Comparison of ENCODE assay signal across 14 cellular contexts in the genomic region with DNA sequence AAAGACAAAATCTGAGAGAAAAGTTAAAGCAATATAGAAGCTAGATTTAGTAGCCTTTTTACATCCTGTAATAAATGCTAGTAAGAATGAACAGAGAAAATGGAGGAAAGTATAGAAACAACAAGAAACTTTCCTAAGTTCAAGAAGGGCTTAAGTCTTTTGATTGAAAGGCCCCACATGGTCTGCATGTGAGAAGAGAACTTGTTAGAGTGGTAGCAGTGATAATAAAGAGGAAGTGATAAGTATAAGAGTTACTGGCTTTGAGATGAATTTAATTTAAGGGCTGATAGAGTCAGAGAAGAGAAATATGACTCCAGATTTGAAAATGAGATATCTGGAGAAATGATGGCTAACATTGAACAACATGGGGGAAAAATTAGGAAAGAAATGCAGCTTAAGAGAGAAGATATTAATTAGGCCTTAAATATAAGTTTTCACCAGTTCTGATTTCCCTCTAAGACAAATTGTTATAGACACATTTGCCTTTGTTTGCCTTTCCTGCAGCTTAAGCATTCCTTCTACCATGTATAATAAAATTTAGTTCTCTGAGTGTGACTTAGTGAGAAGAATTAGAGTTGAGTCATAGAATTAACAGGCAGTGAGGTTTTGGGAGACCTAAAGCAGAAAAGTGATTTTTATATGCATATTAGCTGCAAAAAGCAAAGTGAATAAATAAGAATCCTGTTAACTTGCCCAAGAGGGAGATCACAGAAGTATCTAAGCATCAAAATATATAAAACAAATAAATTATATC. TPM values are rescaled to one million over a fixed set of nuclear protein-coding genes. Genes with fewer than 3 reads are reported as not detected.
A peak's percentile ranks its signal among the peaks of the same experiment; 100 is the strongest.
DNase-seq lines count a peak whose midpoint lies in the region; ATAC-seq, FAIRE-seq and TF ChIP-seq lines count a peak whose summit lies in the region.
"Had no signal": no experiment of that assay in that cellular context is flagged by ENCODE, and none has a peak within 500 bp of the region (broad histone marks: within the 10 kb centered on the region; RNA-seq: fewer than 3 reads in every experiment).

No MANE protein-coding gene starts in this region.

- in situ Hi-C loops in GM12878 (cut with MboI), result no loop called here

- BruUV-seq in GM12878 (replicated peaks; lab: Mats Ljungman, UMichigan), result TSS peak; percentile 6

- peak overlapping the region; percentile 44; the same call in 1 of the 2 replicates for H3K27ac ChIP-seq in GM12878 (ENCODE audit: control insufficient read depth, insufficient read depth)

- no peak overlapping the region for H3K9ac ChIP-seq in GM12878 (ENCODE audit: control insufficient read depth, insufficient read depth, low read length)

- no peaks in the 10 kb centered on the region for H3K27me3 ChIP-seq in GM12878 (replicated peaks in 1 of 2; ENCODE audit: control insufficient read depth in 2 of 2, insufficient read depth in 2 of 2, low read length in 1 of 2)

- CTCF ChIA-PET in GM12878 (lab: Yijun Ruan, JAX), result interaction anchor here (0.9 to 1.1 kb wide), 2 partner anchors 33 to 74 kb away, joined by 3 read pairs; no protein-coding TSS in a partner anchor

- no peak for TF ChIP-seq CTCF in GM12878 (IDR thresholded peaks at IDR 0.05 in 2 of 3, conservative IDR thresholded peaks at IDR 0.05 in 1 of 3; ENCODE audit: control insufficient read depth in 2 of 3, extremely low read depth in 1 of 3, insufficient read depth in 1 of 3, low read depth in 3 of 3, low read length in 3 of 3)

- RAD21 ChIA-PET in GM12878 (lab: Charles Lee; ENCODE audit: unreplicated experiment), result interaction anchor here (1.5 kb wide), 1 partner anchor 75 kb away, joined by 4 read pairs; no protein-coding TSS in a partner anchor

- SMC1A ChIA-PET in GM12878 (lab: Charles Lee; ENCODE audit: uncharacterized antibody, unreplicated experiment), result interaction anchor here (0.6 to 1.6 kb wide), 8 partner anchors 9 to 144 kb away, joined by 3 to 6 read pairs (median 4); no protein-coding TSS in a partner anchor

- H4K20me1 ChIP-seq in GM12878 (ENCODE audit: control insufficient read depth, insufficient read depth), result no peaks in the 10 kb centered on the region; the same call in none of the 2 replicates

- TF ChIP-seq EP300 in GM12878 (IDR thresholded peaks at IDR 0.05; ENCODE audit: borderline replicate concordance in 1 of 2, control insufficient read depth in 1 of 2, low read depth in 2 of 2, low read length in 2 of 2), result no peak

- no peak overlapping the region for H3K4me3 ChIP-seq in GM12878

- no peaks in the 10 kb centered on the region for H3K9me3 ChIP-seq in GM12878 (replicated peaks; ENCODE audit: control insufficient read depth, insufficient read depth, low read length)

- ATAC-seq in GM18867 (IDR thresholded peaks at IDR 0.05; ENCODE audit: unreplicated experiment), result peak; percentile 38
- peak; percentile 68 for ATAC-seq in GM12878
- no peak for ATAC-seq in left lobe of liver

- peaks cover 34% of the 10 kb centered on the region for H3K4me1 ChIP-seq in GM12878 (ENCODE audit: control insufficient read depth, insufficient read depth, low read length)

- peaks cover 90% of the 10 kb centered on the region for H3K79me2 ChIP-seq in GM12878 (ENCODE audit: control insufficient read depth, insufficient read depth, low read length)

- no peak for TF ChIP-seq RAD21 in GM12878 (IDR thresholded peaks at IDR 0.05; ENCODE audit: insufficient read depth, low read depth, low read length)

- TF ChIP-seq POLR2A in GM12878 (IDR thresholded peaks at IDR 0.05; ENCODE audit: low read depth, low read length), result no peak

- H3K4me2 ChIP-seq in GM12878 (ENCODE audit: control insufficient read depth, insufficient read depth), result peak overlapping the region; percentile 44

- DNase-seq in CD1c-positive myeloid dendritic cell (ENCODE audit: extremely low spot score) (peak; percentile 17), NAMALWA (ENCODE audit: low spot score) (peak; percentile 58), GM12878 (ENCODE audit: low read depth, low spot score) (no peak), NCI-H1417 (lab: John Stamatoyannopoulos, UW) (no peak), C1 segment of cervical spinal cord (lab: John Stamatoyannopoulos, UW) (no peak), NCI-H2081 (lab: John Stamatoyannopoulos, UW) (no peak), left lobe of liver (ENCODE audit: low spot score) (no peak)
- DNase-seq: activated effector memory CD4-positive, alpha-beta T cell treated with Interleukin-2 at 50 U/mL for 16 hours; dermis blood vessel endothelial cell; head of caudate nucleus; NCI-H345; small intestine; SW 1271 had no signal

- no peak overlapping the region for H2AFZ ChIP-seq in GM12878 (ENCODE audit: control insufficient read depth, low read depth, low read length)

- intact Hi-C loops in GM12878 (cut with micrococcal nuclease; ENCODE audit: unreplicated experiment), result loop anchor here (2.0 to 5.0 kb wide), 2 partner anchors 17 to 74 kb away; no protein-coding TSS in a partner anchor

- H3K36me3 ChIP-seq in GM12878 (ENCODE audit: control insufficient read depth in 2 of 2, insufficient read depth in 2 of 2, low read length in 1 of 2), result no peaks in the 10 kb centered on the region

- FAIRE-seq in GM12878 (lab: Jason Lieb, UNC), result no peak
- FAIRE-seq: small intestine had no signal

- POLR2A ChIA-PET in GM12878 (lab: Charles Lee), result interaction anchor here (0.6 to 1.4 kb wide), 3 partner anchors 8 to 373 kb away, joined by 3 to 5 read pairs (median 4); no protein-coding TSS in a partner anchor

TF ChIP-seq in GM12878, 131 proteins besides CTCF, POLR2A, EP300 and RAD21 (continues in another document):
- TF ChIP-seq CBFB (IDR thresholded peaks at IDR 0.05; ENCODE audit: low read depth) (no peak), SPI1 (IDR thresholded peaks at IDR 0.05; ENCODE audit: borderline replicate concordance, insufficient read depth, low read depth, low read length) (peak; percentile 89)
- TF ChIP-seq, protein P1, sequence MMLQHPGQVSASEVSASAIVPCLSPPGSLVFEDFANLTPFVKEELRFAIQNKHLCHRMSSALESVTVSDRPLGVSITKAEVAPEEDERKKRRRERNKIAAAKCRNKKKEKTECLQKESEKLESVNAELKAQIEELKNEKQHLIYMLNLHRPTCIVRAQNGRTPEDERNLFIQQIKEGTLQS (IDR thresholded peaks at IDR 0.05; ENCODE audit: borderline replicate concordance, extremely low read depth, low read depth, low read length), result no peak
- TF ChIP-seq, protein P2, sequence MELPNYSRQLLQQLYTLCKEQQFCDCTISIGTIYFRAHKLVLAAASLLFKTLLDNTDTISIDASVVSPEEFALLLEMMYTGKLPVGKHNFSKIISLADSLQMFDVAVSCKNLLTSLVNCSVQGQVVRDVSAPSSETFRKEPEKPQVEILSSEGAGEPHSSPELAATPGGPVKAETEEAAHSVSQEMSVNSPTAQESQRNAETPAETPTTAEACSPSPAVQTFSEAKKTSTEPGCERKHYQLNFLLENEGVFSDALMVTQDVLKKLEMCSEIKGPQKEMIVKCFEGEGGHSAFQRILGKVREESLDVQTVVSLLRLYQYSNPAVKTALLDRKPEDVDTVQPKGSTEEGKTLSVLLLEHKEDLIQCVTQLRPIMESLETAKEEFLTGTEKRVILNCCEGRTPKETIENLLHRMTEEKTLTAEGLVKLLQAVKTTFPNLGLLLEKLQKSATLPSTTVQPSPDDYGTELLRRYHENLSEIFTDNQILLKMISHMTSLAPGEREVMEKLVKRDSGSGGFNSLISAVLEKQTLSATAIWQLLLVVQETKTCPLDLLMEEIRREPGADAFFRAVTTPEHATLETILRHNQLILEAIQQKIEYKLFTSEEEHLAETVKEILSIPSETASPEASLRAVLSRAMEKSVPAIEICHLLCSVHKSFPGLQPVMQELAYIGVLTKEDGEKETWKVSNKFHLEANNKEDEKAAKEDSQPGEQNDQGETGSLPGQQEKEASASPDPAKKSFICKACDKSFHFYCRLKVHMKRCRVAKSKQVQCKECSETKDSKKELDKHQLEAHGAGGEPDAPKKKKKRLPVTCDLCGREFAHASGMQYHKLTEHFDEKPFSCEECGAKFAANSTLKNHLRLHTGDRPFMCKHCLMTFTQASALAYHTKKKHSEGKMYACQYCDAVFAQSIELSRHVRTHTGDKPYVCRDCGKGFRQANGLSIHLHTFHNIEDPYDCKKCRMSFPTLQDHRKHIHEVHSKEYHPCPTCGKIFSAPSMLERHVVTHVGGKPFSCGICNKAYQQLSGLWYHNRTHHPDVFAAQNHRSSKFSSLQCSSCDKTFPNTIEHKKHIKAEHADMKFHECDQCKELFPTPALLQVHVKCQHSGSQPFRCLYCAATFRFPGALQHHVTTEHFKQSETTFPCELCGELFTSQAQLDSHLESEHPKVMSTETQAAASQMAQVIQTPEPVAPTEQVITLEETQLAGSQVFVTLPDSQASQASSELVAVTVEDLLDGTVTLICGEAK (IDR thresholded peaks at IDR 0.05; ENCODE audit: borderline replicate concordance), result peak; percentile 25; the same call in 1 of the 2 replicates
- TF ChIP-seq, protein P3, sequence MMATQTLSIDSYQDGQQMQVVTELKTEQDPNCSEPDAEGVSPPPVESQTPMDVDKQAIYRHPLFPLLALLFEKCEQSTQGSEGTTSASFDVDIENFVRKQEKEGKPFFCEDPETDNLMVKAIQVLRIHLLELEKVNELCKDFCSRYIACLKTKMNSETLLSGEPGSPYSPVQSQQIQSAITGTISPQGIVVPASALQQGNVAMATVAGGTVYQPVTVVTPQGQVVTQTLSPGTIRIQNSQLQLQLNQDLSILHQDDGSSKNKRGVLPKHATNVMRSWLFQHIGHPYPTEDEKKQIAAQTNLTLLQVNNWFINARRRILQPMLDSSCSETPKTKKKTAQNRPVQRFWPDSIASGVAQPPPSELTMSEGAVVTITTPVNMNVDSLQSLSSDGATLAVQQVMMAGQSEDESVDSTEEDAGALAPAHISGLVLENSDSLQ (IDR thresholded peaks at IDR 0.05), result peak; percentile 89

RNA-seq across cellular contexts. Expression of a gene that starts 18.4 kb away (rescaled TPM):
- 78.0 and 85.0 TPM in 2 replicates for total RNA-seq in GM12878 (2013; cell fraction: nucleolus; rRNA removed)
- total RNA-seq in GM12878 (2014; rRNA removed) (26.6 and 27.2 TPM in 2 replicates), GM12878 (2014; rRNA removed; fragmentation: Illumina TruSeq; extraction: Trizol) (32.0 and 33.4 TPM in 2 replicates), GM12878 (2021) (36.7 and 40.9 TPM in 2 replicates), left lobe of liver (12.5 TPM)
- 15.3 TPM for polyA plus RNA-seq in GM12878 (2011; ENCODE audit: low read depth)
- polyA plus RNA-seq in GM12878 (2011; rRNA removed) (26.0 and 30.2 TPM in 2 replicates), GM12878 (2014; fragmentation: Illumina TruSeq; extraction: Trizol) (17.9 and 18.8 TPM in 2 replicates), GM12878 (2014; fragmentation: Nextera tagmentation; extraction: Ambion mirVana) (10 to 100 TPM in 1 of 2 experiments, 1 to 10 TPM in 1; 6.8 to 17.8 TPM), GM12878 (2014; rRNA removed) (16.3 and 17.4 TPM in 2 replicates), GM12878 (2016; fragmentation: Nextera tagmentation; extraction: Ambion mirVana) (10 to 100 TPM; 23.5 to 25.7 TPM)
- 12.2 and 14.1 TPM in 2 replicates for polyA plus RNA-seq in GM12878 (2011; cell fraction: cytosol; rRNA removed)
- polyA plus RNA-seq in GM12878 (2011; cell fraction: nucleus; rRNA removed), result 21.4 and 21.7 TPM in 2 replicates
- polyA plus RNA-seq in GM12878 (2012), result 14.3 and 18.4 TPM in 2 replicates
- polyA minus RNA-seq in GM12878 (2011; rRNA and poly(A)+ RNA removed), result 74.5 and 136 TPM in 2 replicates
- 30.3 and 39.6 TPM in 2 replicates for polyA minus RNA-seq in GM12878 (2011; cell fraction: cytosol; rRNA and poly(A)+ RNA removed)
- 28.9 and 43.2 TPM in 2 replicates for polyA minus RNA-seq in GM12878 (2011; cell fraction: nucleus; rRNA and poly(A)+ RNA removed)

Comparison
In these comparisons a context has a peak if more than half of its experiments do, and no peak if none do; other contexts are left out.
1. DNase-seq: peak in CD1c-positive myeloid dendritic cell (single experiment) and NAMALWA (single experiment); none in GM12878 (single experiment), NCI-H1417 (0 of 3), C1 segment of cervical spinal cord (0 of 14), NCI-H2081 (0 of 2) and left lobe of liver (single experiment).